8 cellular contexts compared by ENCODE assay signal in genomic region chr6:149335924-149336323, GRCh38. TPM values are rescaled to one million over a fixed set of nuclear protein-coding genes. Genes with fewer than 3 reads are reported as not detected.
DNase-seq lines count a peak whose midpoint lies in the region; ATAC-seq, FAIRE-seq and TF ChIP-seq lines count a peak whose summit lies in the region.

No MANE protein-coding gene starts in this region.

- TF ChIP-seq POLR2A in breast epithelium (IDR thresholded peaks at IDR 0.05) (no peak), GM12891 (IDR thresholded peaks at IDR 0.05; ENCODE audit: low read depth, low read length) (no peak)

- ATAC-seq in HG03571 (IDR thresholded peaks at IDR 0.05; ENCODE audit: unreplicated experiment), result no peak
- ATAC-seq in HG02970 (IDR thresholded peaks at IDR 0.05; ENCODE audit: low FRiP score, unreplicated experiment), result no peak
- no peak for ATAC-seq in GM18498 (IDR thresholded peaks at IDR 0.05; ENCODE audit: unreplicated experiment)

- H3K9me3 ChIP-seq in MG63, result no peaks in the 10 kb centered on the region
- no peaks in the 10 kb centered on the region for H3K9me3 ChIP-seq in breast epithelium

- H3K27me3 ChIP-seq in MG63 (no peaks in the 10 kb centered on the region), breast epithelium (no peaks in the 10 kb centered on the region)

- H3K36me3 ChIP-seq in MG63 (no peaks in the 10 kb centered on the region), breast epithelium (no peaks in the 10 kb centered on the region)

- DNase-seq in Daoy (ENCODE audit: low read depth) (peak; percentile 53), MG63 (peak; percentile 55), breast epithelium (ENCODE audit: low spot score in 2 of 2) (no peak), renal cortical epithelial cell (ENCODE audit: low read depth) (peak; percentile 97), GM12891 (ENCODE audit: insufficient read length, low spot score) (no peak)

- peaks cover 7 to 13% of the 10 kb centered on the region in 2 donors for H3K4me1 ChIP-seq in breast epithelium

- H3K4me3 ChIP-seq in MG63, result no peak overlapping the region
- H3K4me3 ChIP-seq in breast epithelium, result peak overlapping the region in 1 of 3 donors; percentile 9

- H3K27ac ChIP-seq in breast epithelium, result peak overlapping the region; percentile 44 to 49

- FAIRE-seq in GM12891 (lab: Jason Lieb, UNC), result no peak

- intact Hi-C loops in breast epithelium (cut with DNase I; ENCODE audit: low total_unique reads), result no loop called here

- no peak for TF ChIP-seq CTCF in breast epithelium (IDR thresholded peaks at IDR 0.05)

TF ChIP-seq in GM12891, 5 proteins besides CTCF, POLR2A, EP300 and RAD21:
- TF ChIP-seq POLR2AphosphoS5 (IDR thresholded peaks at IDR 0.05; ENCODE audit: low read depth, low read length) (no peak), SPI1 (IDR thresholded peaks at IDR 0.05; ENCODE audit: low read depth, low read length) (no peak), POU2F2 (IDR thresholded peaks at IDR 0.05; ENCODE audit: low read depth, low read length) (no peak), PAX5 (IDR thresholded peaks at IDR 0.05; ENCODE audit: insufficient read depth, low read length, severe bottlenecking) (no peak), TAF1 (IDR thresholded peaks at IDR 0.05; ENCODE audit: low read depth, low read length) (no peak)

RNA-seq across cellular contexts. Expression of gene TAB2, which starts 18.4 kb away (rescaled TPM):
- total RNA-seq in Daoy (2014; rRNA removed; shearing (Covaris generic)), result 29.2 and 31.5 TPM in 2 replicates
- total RNA-seq in MG63 (2014; rRNA removed; shearing (Covaris generic); ENCODE audit: low replicate concordance), result 27.3 and 49.3 TPM in 2 replicates
- total RNA-seq in breast epithelium (10 to 100 TPM; 63.3 to 91.0 (median 75.8) TPM), renal cortical epithelial cell (24.7 and 104 TPM in 2 replicates)
- 17.2 TPM for polyA plus RNA-seq in GM12891 (2012; ENCODE audit: low read depth, missing spikeins)

Comparison
In these comparisons a context has a peak if more than half of its experiments do, and no peak if none do; other contexts are left out.
1. DNase-seq: peak in Daoy (single experiment), MG63 (single experiment) and renal cortical epithelial cell (single experiment); none in breast epithelium (0 of 2) and GM12891 (single experiment).